ENCODE assay signal across 1 cellular context in genomic region chrX:151985955-151986354, GRCh38.
TF ChIP-seq lines count a peak whose summit lies in the region.

No MANE protein-coding gene starts in this region.

TF ChIP-seq in HepG2, 621 proteins besides CTCF, POLR2A, EP300 and RAD21 (continued from another document and continues in another):
- TF ChIP-seq ZBTB44 (CRISPR knock-in tag; IDR thresholded peaks at IDR 0.05), result no peak
- 0 out of 4 replicates have a peak, but pooled peaks of 1 of the 2 experiments have one; percentile 38 for TF ChIP-seq REST (IDR thresholded peaks at IDR 0.05; ENCODE audit: borderline replicate concordance in 1 of 2, low read depth in 1 of 2, low read length in 2 of 2)
- no peak for TF ChIP-seq ZBTB1 (CRISPR knock-in tag; IDR thresholded peaks at IDR 0.05; ENCODE audit: borderline replicate concordance)
- no peak for TF ChIP-seq TOE1 (CRISPR knock-in tag; IDR thresholded peaks at IDR 0.05)
- TF ChIP-seq SMAD1 (CRISPR knock-in tag; IDR thresholded peaks at IDR 0.05; ENCODE audit: borderline replicate concordance, low read depth), result no peak
- TF ChIP-seq ZFP91 (CRISPR knock-in tag; IDR thresholded peaks at IDR 0.05; ENCODE audit: borderline replicate concordance), result peak; percentile 35; the same call in 1 of the 2 replicates
- TF ChIP-seq ZNF570 (CRISPR knock-in tag; IDR thresholded peaks at IDR 0.05; ENCODE audit: borderline replicate concordance), result no peak
- no peak for TF ChIP-seq ZIK1 (CRISPR knock-in tag; IDR thresholded peaks at IDR 0.05; ENCODE audit: borderline replicate concordance, low read depth)
- 0 out of 2 replicates have a peak, but pooled peaks have one; percentile 37 for TF ChIP-seq FOXP4 (CRISPR knock-in tag; IDR thresholded peaks at IDR 0.05)
- peak; percentile 68; the same call in 1 of the 2 replicates for TF ChIP-seq HNF4G (IDR thresholded peaks at IDR 0.05; ENCODE audit: borderline replicate concordance, low read depth, low read length)
- peak; percentile 45; the same call in 1 of the 2 replicates for TF ChIP-seq HNF4G (CRISPR knock-in tag; IDR thresholded peaks at IDR 0.05; ENCODE audit: borderline replicate concordance, low read depth)
- TF ChIP-seq ZSCAN21 (CRISPR knock-in tag; IDR thresholded peaks at IDR 0.05; ENCODE audit: borderline replicate concordance), result no peak
- peak; percentile 84 for TF ChIP-seq PAXIP1 (CRISPR knock-in tag; conservative IDR thresholded peaks at IDR 0.05)
- TF ChIP-seq BCL6 (CRISPR knock-in tag; IDR thresholded peaks at IDR 0.05), result peak; percentile 27; the same call in 1 of the 2 replicates
- no peak for TF ChIP-seq IRX3 (CRISPR knock-in tag; IDR thresholded peaks at IDR 0.05; ENCODE audit: borderline replicate concordance, low read depth)
- peak; percentile 74 for TF ChIP-seq MED1 (CRISPR knock-in tag; IDR thresholded peaks at IDR 0.05)
- TF ChIP-seq NFATC3 (CRISPR knock-in tag; IDR thresholded peaks at IDR 0.05), result no peak
- TF ChIP-seq ZBTB8A (CRISPR knock-in tag; IDR thresholded peaks at IDR 0.05; ENCODE audit: borderline replicate concordance, low read depth), result no peak
- 0 out of 2 replicates have a peak, but pooled peaks have one; percentile 31 for TF ChIP-seq ZNF292 (CRISPR knock-in tag; IDR thresholded peaks at IDR 0.05; ENCODE audit: borderline replicate concordance, low read depth)
- no peak for TF ChIP-seq ZNF468 (CRISPR knock-in tag; IDR thresholded peaks at IDR 0.05)
- TF ChIP-seq ZNF597 (CRISPR knock-in tag; IDR thresholded peaks at IDR 0.05), result no peak
- no peak for TF ChIP-seq NFIC (IDR thresholded peaks at IDR 0.05; ENCODE audit: low read length)
- TF ChIP-seq ZNF713 (CRISPR knock-in tag; IDR thresholded peaks at IDR 0.05), result no peak
- TF ChIP-seq SOX5 (CRISPR knock-in tag; IDR thresholded peaks at IDR 0.05; ENCODE audit: borderline replicate concordance), result peak; percentile 65; the same call in 1 of the 2 replicates
- TF ChIP-seq ZNF737 (CRISPR knock-in tag; IDR thresholded peaks at IDR 0.05; ENCODE audit: borderline replicate concordance), result no peak
- no peak for TF ChIP-seq ZBTB46 (CRISPR knock-in tag; IDR thresholded peaks at IDR 0.05; ENCODE audit: borderline replicate concordance)
- no peak for TF ChIP-seq NKX3-1 (CRISPR knock-in tag; IDR thresholded peaks at IDR 0.05)
- peak; percentile 35; the same call in 1 of the 2 replicates for TF ChIP-seq CEBPG (CRISPR knock-in tag; IDR thresholded peaks at IDR 0.05)
- TF ChIP-seq NR2C2 (CRISPR knock-in tag; IDR thresholded peaks at IDR 0.05; ENCODE audit: borderline replicate concordance), result peak; percentile 59; the same call in 1 of the 2 replicates
- TF ChIP-seq TP53 (CRISPR knock-in tag; conservative IDR thresholded peaks at IDR 0.05), result no peak
- TF ChIP-seq SAP130 (CRISPR knock-in tag; IDR thresholded peaks at IDR 0.05; ENCODE audit: low read depth), result peak; percentile 48; the same call in 1 of the 2 replicates
- TF ChIP-seq ARID5B (CRISPR knock-in tag; IDR thresholded peaks at IDR 0.05), result peak; percentile 69
- no peak for TF ChIP-seq ZNF235 (CRISPR knock-in tag; IDR thresholded peaks at IDR 0.05; ENCODE audit: borderline replicate concordance)
- no peak for TF ChIP-seq HHEX (CRISPR knock-in tag; IDR thresholded peaks at IDR 0.05)
- TF ChIP-seq RARA (CRISPR knock-in tag; IDR thresholded peaks at IDR 0.05), result peak; percentile 41
- TF ChIP-seq GABPA (IDR thresholded peaks at IDR 0.05; ENCODE audit: low read depth, low read length), result no peak
- no peak for TF ChIP-seq GABPA (CRISPR knock-in tag; IDR thresholded peaks at IDR 0.05; ENCODE audit: low read depth)
- no peak for TF ChIP-seq POLR2AphosphoS5 (IDR thresholded peaks at IDR 0.05; ENCODE audit: low read depth, low read length)
- no peak for TF ChIP-seq ZNF24 (IDR thresholded peaks at IDR 0.05)
- TF ChIP-seq ZMYM4 (CRISPR knock-in tag; IDR thresholded peaks at IDR 0.05), result peak; percentile 51
- peak; percentile 54 for TF ChIP-seq NCOA2 (CRISPR knock-in tag; IDR thresholded peaks at IDR 0.05)
- no peak for TF ChIP-seq HNRNPK (IDR thresholded peaks at IDR 0.05; ENCODE audit: low read depth, low read length, poor library complexity, severe bottlenecking)
- no peak for TF ChIP-seq HMG20B (CRISPR knock-in tag; conservative IDR thresholded peaks at IDR 0.05)
- TF ChIP-seq DNMT3B (CRISPR knock-in tag; conservative IDR thresholded peaks at IDR 0.05), result no peak
- no peak for TF ChIP-seq BORCS8-MEF2B (CRISPR knock-in tag; IDR thresholded peaks at IDR 0.05)
- TF ChIP-seq LCORL (IDR thresholded peaks at IDR 0.05), result no peak
- TF ChIP-seq LCORL (CRISPR knock-in tag; IDR thresholded peaks at IDR 0.05), result peak; percentile 65
